ENCODE assay signal across 16 cellular contexts in genomic region chr7:26549281-26549943, GRCh38.
DNase-seq lines count a peak whose midpoint lies in the region; ATAC-seq, FAIRE-seq and TF ChIP-seq lines count a peak whose summit lies in the region.
"Had no signal": no experiment of that assay in that cellular context is flagged by ENCODE, and none has a peak within 500 bp of the region (broad histone marks: within the 10 kb centered on the region; RNA-seq: fewer than 3 reads in every experiment).

No MANE protein-coding gene starts in this region.

- intact Hi-C loops in activated CD4-positive, alpha-beta memory T cell treated with anti-CD3 and anti-CD28 coated beads for 36 hours (cut with micrococcal nuclease), result no loop called here
- intact Hi-C loops in A673 (cut with micrococcal nuclease; ENCODE audit: unreplicated experiment), result no loop called here

- no peak overlapping the region; the same call in 1 of the 2 replicates for H3K4me2 ChIP-seq in KMS-11
- peak overlapping the region; percentile 53 for H3K4me2 ChIP-seq in keratinocyte (ENCODE audit: control insufficient read depth, extremely low read depth, insufficient read depth, low read depth, low read length)

- CTCF ChIA-PET in activated CD4-positive, alpha-beta memory T cell treated with anti-CD3 and anti-CD28 coated beads for 36 hours (lab: Charles Lee), result no interaction called here
- CTCF ChIA-PET in A673 (lab: Charles Lee), result no interaction called here

- 0 out of 2 replicates have a peak overlapping the region, but pooled peaks have one; percentile 4 for H2AFZ ChIP-seq in KMS-11 (ENCODE audit: low read depth)
- H2AFZ ChIP-seq in keratinocyte (ENCODE audit: control insufficient read depth, low read length), result peak overlapping the region; percentile 22

- H3K4me1 Mint-ChIP-seq in activated CD4-positive, alpha-beta memory T cell treated with anti-CD3 and anti-CD28 coated beads for 36 hours (ENCODE audit: low read depth), result no peaks in the 10 kb centered on the region

- BruUV-seq in A673 (replicated peaks; lab: Mats Ljungman, UMichigan), result no TSS peak

- peak; percentile 70 for FAIRE-seq in keratinocyte (lab: Jason Lieb, UNC)
- FAIRE-seq: GM18507 had no signal

- no peak overlapping the region for H3K4me3 Mint-ChIP-seq in activated CD4-positive, alpha-beta memory T cell treated with anti-CD3 and anti-CD28 coated beads for 36 hours
- H3K4me3 Mint-ChIP-seq: activated T-cell treated with anti-CD3 and anti-CD28 coated beads, Interleukin-2, amount 50 U/mL, for 4 hours had no signal

- peaks cover 14% of the 10 kb centered on the region for H3K27me3 Mint-ChIP-seq in activated CD4-positive, alpha-beta memory T cell treated with anti-CD3 and anti-CD28 coated beads for 36 hours

- no peaks in the 10 kb centered on the region for H4K20me1 ChIP-seq in KMS-11 (ENCODE audit: insufficient read depth)
- no peaks in the 10 kb centered on the region for H4K20me1 ChIP-seq in keratinocyte (ENCODE audit: control insufficient read depth, extremely low read depth, insufficient read depth, low read length)

- ATAC-seq in HG03565 (IDR thresholded peaks at IDR 0.05; ENCODE audit: unreplicated experiment), result no peak
- ATAC-seq: activated T-cell treated with anti-CD3 and anti-CD28 coated beads, Interleukin-2, amount 50 U/mL, for 4 hours had no signal

- DNase-seq in CMK (ENCODE audit: low read depth) (peak; percentile 68), SW480 (ENCODE audit: low spot score) (peak; percentile 99), keratinocyte (ENCODE audit: low read depth, low spot score) (peak; percentile 56), A673 (ENCODE audit: low spot score) (no peak)
- DNase-seq in activated CD4-positive, alpha-beta memory T cell treated with anti-CD3 and anti-CD28 coated beads for 36 hours, result no peak
- DNase-seq in stimulated activated CD4-positive, alpha-beta T cell treated with anti-CD3 and anti-CD28 coated beads, Interleukin-12 subunit alpha, Interleukin-12 subunit beta, amount 100 ng/mL, for 4 hours, result no peak
- DNase-seq: activated CD4-positive, CD25-positive, alpha-beta regulatory T cell treated with anti-CD3 and anti-CD28 coated beads, Interleukin-2, amount 50 U/mL, for 72 hours; activated T-cell treated with anti-CD3 and anti-CD28 coated beads, Interleukin-2, amount 50 U/mL, for 4 hours; DMS79 treated with DMSO at 0.1 percent for 48 hours; left ventricle myocardium inferior; MV-4-11; NCI-H526 had no signal

- TF ChIP-seq CTCF in KMS-11 (conservative IDR thresholded peaks at IDR 0.05; ENCODE audit: low read depth, low read length) (no peak), keratinocyte (optimal IDR thresholded peaks at IDR 0.05 in 1 of 3, IDR thresholded peaks at IDR 0.05 in 1 of 3, conservative IDR thresholded peaks at IDR 0.05 in 1 of 3; ENCODE audit: extremely low read depth in 1 of 3, insufficient read depth in 2 of 3, low read length in 3 of 3) (no peak), A673 (conservative IDR thresholded peaks at IDR 0.05; ENCODE audit: low read depth, low read length) (no peak)

- no peak overlapping the region for H3K9ac ChIP-seq in KMS-11
- peak overlapping the region; percentile 52 for H3K9ac ChIP-seq in keratinocyte (ENCODE audit: control insufficient read depth, extremely low read depth, insufficient read depth, low read length)

- H3K79me2 ChIP-seq in KMS-11 (ENCODE audit: insufficient read depth, low read depth) (no peaks in the 10 kb centered on the region), keratinocyte (ENCODE audit: control insufficient read depth, insufficient read depth, low read length) (no peaks in the 10 kb centered on the region)

- peaks cover 10% of the 10 kb centered on the region for H3K4me1 ChIP-seq in KMS-11 (ENCODE audit: low read depth, poor library complexity, severe bottlenecking)
- H3K4me1 ChIP-seq in keratinocyte (ENCODE audit: control insufficient read depth, extremely low read depth, insufficient read depth, low read length), result peaks cover 15% of the 10 kb centered on the region
- H3K4me1 ChIP-seq in A673 (ENCODE audit: insufficient read depth, low read length, poor library complexity, severe bottlenecking), result no peaks in the 10 kb centered on the region
- H3K4me1 ChIP-seq: left ventricle myocardium inferior had no signal

- POLR2A ChIA-PET in activated CD4-positive, alpha-beta memory T cell treated with anti-CD3 and anti-CD28 coated beads for 36 hours (lab: Charles Lee), result no interaction called here
- POLR2A ChIA-PET in A673 (lab: Charles Lee; ENCODE audit: low non-redundant PET), result no interaction called here

- dilution Hi-C loops in keratinocyte (cut with MboI; ENCODE audit: extremely low pct_ligation_motif_present, low sequenced_read_pairs), result no loop called here

- no peaks in the 10 kb centered on the region for H3K36me3 Mint-ChIP-seq in activated CD4-positive, alpha-beta memory T cell treated with anti-CD3 and anti-CD28 coated beads for 36 hours

- no peak overlapping the region for H3K27ac Mint-ChIP-seq in activated CD4-positive, alpha-beta memory T cell treated with anti-CD3 and anti-CD28 coated beads for 36 hours

- no peaks in the 10 kb centered on the region for H3K36me3 ChIP-seq in KMS-11 (ENCODE audit: insufficient read depth)
- H3K36me3 ChIP-seq in keratinocyte (ENCODE audit: control insufficient read depth in 2 of 2, extremely low read depth in 1 of 2, insufficient read depth in 2 of 2, low read length in 2 of 2), result no peaks in the 10 kb centered on the region
- H3K36me3 ChIP-seq in A673 (ENCODE audit: insufficient read depth, low read length, poor library complexity, severe bottlenecking), result no peaks in the 10 kb centered on the region
- H3K36me3 ChIP-seq: left ventricle myocardium inferior, neutrophil had no signal

- no peak overlapping the region for H3K4me3 ChIP-seq in KMS-11 (IDR thresholded peaks at IDR 0.05; ENCODE audit: insufficient read depth, low read depth, low read length)
- no peak overlapping the region for H3K4me3 ChIP-seq in keratinocyte (ENCODE audit: control insufficient read depth in 2 of 3, extremely low read depth in 1 of 3, insufficient read depth in 2 of 3, low read depth in 1 of 3, low read length in 3 of 3)
- no peak overlapping the region for H3K4me3 ChIP-seq in A673 (ENCODE audit: low read depth, low read length, poor library complexity, severe bottlenecking)
- H3K4me3 ChIP-seq: left ventricle myocardium inferior had no signal

- no peaks in the 10 kb centered on the region for H3K9me3 ChIP-seq in keratinocyte (ENCODE audit: control insufficient read depth, low read depth, low read length)
- H3K9me3 ChIP-seq in A673 (ENCODE audit: low read depth, low read length, poor library complexity, severe bottlenecking), result no peaks in the 10 kb centered on the region
- H3K9me3 ChIP-seq: neutrophil had no signal

- no peaks in the 10 kb centered on the region for H3K9me3 Mint-ChIP-seq in activated CD4-positive, alpha-beta memory T cell treated with anti-CD3 and anti-CD28 coated beads for 36 hours
- H3K9me3 Mint-ChIP-seq: activated T-cell treated with anti-CD3 and anti-CD28 coated beads, Interleukin-2, amount 50 U/mL, for 4 hours had no signal

- H3K27me3 ChIP-seq in KMS-11 (ENCODE audit: insufficient read depth, low read depth) (no peaks in the 10 kb centered on the region), keratinocyte (ENCODE audit: control insufficient read depth, extremely low read depth, insufficient read depth, low read length) (no peaks in the 10 kb centered on the region), A673 (replicated peaks; ENCODE audit: insufficient read depth, low read depth, low read length, poor library complexity) (peaks cover 64% of the 10 kb centered on the region)
- H3K27me3 ChIP-seq: neutrophil had no signal

- no peaks in the 10 kb centered on the region for H3K9me1 ChIP-seq in keratinocyte (ENCODE audit: control insufficient read depth, extremely low read depth, insufficient read depth, low read length)

- H3K27ac ChIP-seq in KMS-11, result no peak overlapping the region
- H3K27ac ChIP-seq in keratinocyte (ENCODE audit: control insufficient read depth, insufficient read depth, low read length), result peak overlapping the region; percentile 76
- no peak overlapping the region for H3K27ac ChIP-seq in A673 (ENCODE audit: low read depth, low read length, poor library complexity, severe bottlenecking)
- H3K27ac ChIP-seq: left ventricle myocardium inferior, neutrophil had no signal

Comparison
In these comparisons a context has a peak if more than half of its experiments do, and no peak if none do; other contexts are left out.
1. DNase-seq: peak in CMK (single experiment), SW480 (single experiment) and keratinocyte (single experiment); none in activated CD4-positive, alpha-beta memory T cell treated with anti-CD3 and anti-CD28 coated beads for 36 hours (single experiment), A673 (single experiment) and stimulated activated CD4-positive, alpha-beta T cell treated with anti-CD3 and anti-CD28 coated beads, Interleukin-12 subunit alpha, Interleukin-12 subunit beta, amount 100 ng/mL, for 4 hours (single experiment).